13 cellular contexts compared by ENCODE assay signal in genomic region chr14:75995372-75996041, GRCh38. TPM values are rescaled to one million over a fixed set of nuclear protein-coding genes. Genes with fewer than 3 reads are reported as not detected.
DNase-seq lines count a peak whose midpoint lies in the region; ATAC-seq and TF ChIP-seq lines count a peak whose summit lies in the region.
"Had no signal": no experiment of that assay in that cellular context is flagged by ENCODE, and none has a peak within 500 bp of the region (broad histone marks: within the 10 kb centered on the region; RNA-seq: fewer than 3 reads in every experiment).

No MANE protein-coding gene starts in this region.

- peak; percentile 88 for ATAC-seq in Right ventricle myocardium superior (ENCODE audit: poor library complexity)

- H3K27ac ChIP-seq in tibial artery: peak overlapping the region; percentile 81 to 87
- H3K27ac ChIP-seq: RWPE1 had no signal

- peak overlapping the region in 2 of 3 experiments; percentile 15 to 67 for H3K4me3 Mint-ChIP-seq in nephron
- H3K4me3 Mint-ChIP-seq: activated naive CD8-positive, alpha-beta T cell; H9 had no signal

- no peaks in the 10 kb centered on the region for H3K27me3 Mint-ChIP-seq in nephron (ENCODE audit: low read depth)
- H3K27me3 Mint-ChIP-seq: activated naive CD8-positive, alpha-beta T cell had no signal

- TF ChIP-seq CTCF in WI38 (IDR thresholded peaks at IDR 0.05; ENCODE audit: low read depth, low read length): no peak
- no peak for TF ChIP-seq CTCF in nephron (IDR thresholded peaks at IDR 0.05; ENCODE audit: unreplicated experiment in 3 of 3)
- no peak for TF ChIP-seq CTCF in tibial artery (IDR thresholded peaks at IDR 0.05)

- in situ Hi-C loops in HAP-1 (cut with MboI; ENCODE audit: low sequenced_read_pairs): no loop called here

- H3K9me3 ChIP-seq in tibial artery: no peaks in the 10 kb centered on the region
- H3K9me3 ChIP-seq in HAP-1: no peaks in the 10 kb centered on the region

- intact Hi-C loops in Right ventricle myocardium superior (cut with DNase I) (no loop called here), tibial artery (cut with DNase I; ENCODE audit: low total_unique reads) (no loop called here)

- H3K4me1 Mint-ChIP-seq in nephron: peaks cover 55% of the 10 kb centered on the region
- H3K4me1 Mint-ChIP-seq: H9 had no signal

- H3K27me3 ChIP-seq in tibial artery (no peaks in the 10 kb centered on the region), HAP-1 (ENCODE audit: low read depth) (no peaks in the 10 kb centered on the region)

- no peaks in the 10 kb centered on the region for H3K9me3 Mint-ChIP-seq in nephron
- H3K9me3 Mint-ChIP-seq: H9 had no signal

- DNase-seq in Right ventricle myocardium superior (peak; percentile 76), tibial artery (peak; percentile 71 to 92), HAP-1 (ENCODE audit: low spot score in 2 of 2) (no peak), SK-N-DZ (ENCODE audit: low spot score) (no peak), HUDEP-2 (lab: John Stamatoyannopoulos, UW; ENCODE audit: unreplicated experiment in 76 of 76) (no peak), NCI-H1436 treated with DMSO at 0.1 percent for 48 hours (lab: John Stamatoyannopoulos, UW) (no peak)
- DNase-seq: activated CD8-positive, alpha-beta memory T cell treated with anti-CD3 and anti-CD28 coated beads for 24 hours; H9; T1000 had no signal

- peak overlapping the region; percentile 36 to 73 (median 59) for H3K27ac Mint-ChIP-seq in nephron
- H3K27ac Mint-ChIP-seq: activated naive CD8-positive, alpha-beta T cell; H9 had no signal

- peaks cover 0 to 34% (median under 1%) of the 10 kb centered on the region in 3 donors for H3K36me3 ChIP-seq in tibial artery
- H3K36me3 ChIP-seq in HAP-1 (replicated peaks): peaks cover 17% of the 10 kb centered on the region

- H3K4me1 ChIP-seq in tibial artery: peaks cover 0 to 66% (median 29%) of the 10 kb centered on the region in 4 donors
- no peaks in the 10 kb centered on the region for H3K4me1 ChIP-seq in HAP-1

- H3K4me3 ChIP-seq in WI38 (ENCODE audit: low read depth, low read length): peak overlapping the region; percentile 15
- H3K4me3 ChIP-seq in tibial artery: peak overlapping the region; percentile 29 to 37
- H3K4me3 ChIP-seq in HAP-1: no peak overlapping the region

- peaks cover 64% of the 10 kb centered on the region for H3K36me3 Mint-ChIP-seq in nephron (ENCODE audit: low read depth)

RNA-seq across cellular contexts. Expression of gene IFT43, which starts 9.9 kb away (rescaled TPM):
- total RNA-seq in Right ventricle myocardium superior: 25.1 TPM
- 38.0 and 64.5 TPM in 2 replicates for polyA plus RNA-seq in SK-N-DZ (2014; cell fraction: cytosol; rRNA removed)
- 68.1 and 79.6 TPM in 2 replicates for polyA plus RNA-seq in SK-N-DZ (2014; cell fraction: nucleus; rRNA removed)

RNA-seq across cellular contexts. Expression of gene TGFB3, which starts 13.7 kb away (rescaled TPM):
- 20.7 TPM for total RNA-seq in Right ventricle myocardium superior
- 5.5 and 5.8 TPM in 2 replicates for polyA plus RNA-seq in SK-N-DZ (2014; cell fraction: cytosol; rRNA removed)
- 7.7 and 9.4 TPM in 2 replicates for polyA plus RNA-seq in SK-N-DZ (2014; cell fraction: nucleus; rRNA removed)

Comparison
In these comparisons a context has a peak if more than half of its experiments do, and no peak if none do; other contexts are left out.
1. DNase-seq: peak in Right ventricle myocardium superior (single experiment) and tibial artery (2 of 2); none in HAP-1 (0 of 2), SK-N-DZ (single experiment), HUDEP-2 (0 of 76) and NCI-H1436 treated with DMSO at 0.1 percent for 48 hours (single experiment).